Comparison of ENCODE assay signal across 22 cellular contexts in the genomic region with DNA sequence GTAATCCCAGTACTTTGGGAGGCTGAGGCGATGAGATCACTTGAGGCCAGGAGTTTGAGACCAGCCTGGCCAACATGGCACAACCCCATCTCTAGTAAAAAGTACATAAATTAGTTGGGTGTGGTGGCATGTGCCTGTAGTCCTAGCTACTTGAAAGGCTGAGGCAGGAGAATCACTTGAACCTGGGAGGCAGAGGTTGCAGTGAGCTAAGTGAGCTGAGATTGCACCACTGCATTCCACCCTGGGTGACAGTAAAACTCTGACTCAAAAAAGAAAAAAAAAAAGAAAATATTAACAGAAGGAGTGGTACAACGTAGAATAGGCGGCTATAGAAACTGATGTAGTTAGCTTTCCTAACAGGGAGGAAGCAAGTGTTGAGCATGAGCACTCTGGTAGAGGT. TPM values are rescaled to one million over a fixed set of nuclear protein-coding genes. Genes with fewer than 3 reads are reported as not detected.
A peak's percentile ranks its signal among the peaks of the same experiment; 100 is the strongest.
DNase-seq lines count a peak whose midpoint lies in the region; ATAC-seq, FAIRE-seq and TF ChIP-seq lines count a peak whose summit lies in the region.
"Had no signal": no experiment of that assay in that cellular context is flagged by ENCODE, and none has a peak within 500 bp of the region (broad histone marks: within the 10 kb centered on the region; RNA-seq: fewer than 3 reads in every experiment).

No MANE protein-coding gene starts in this region.

- no peak overlapping the region for H2AFZ ChIP-seq in fibroblast of lung (ENCODE audit: low read length)

- no peaks in the 10 kb centered on the region for H3K27me3 ChIP-seq in BJ (ENCODE audit: control insufficient read depth, insufficient read depth, low read length)
- no peaks in the 10 kb centered on the region for H3K27me3 ChIP-seq in fibroblast of lung (ENCODE audit: control insufficient read depth, insufficient read depth, low read length)
- no peaks in the 10 kb centered on the region for H3K27me3 ChIP-seq in lung (ENCODE audit: control insufficient read depth, insufficient read depth)
- H3K27me3 ChIP-seq: body of pancreas, gastrocnemius medialis, pancreas, right lobe of liver, testis had no signal

- no peak overlapping the region for H3K27ac ChIP-seq in fibroblast of lung (ENCODE audit: insufficient read depth, low read length)
- H3K27ac ChIP-seq in lung (ENCODE audit: low read depth in 1 of 2, low read length in 1 of 2): no peak overlapping the region
- H3K27ac ChIP-seq: body of pancreas, coronary artery, gastrocnemius medialis, pancreas, right lobe of liver, testis had no signal

- H3K4me3 ChIP-seq in BJ (ENCODE audit: low read depth, low read length) (no peak overlapping the region), fibroblast of lung (replicated peaks in 1 of 4; ENCODE audit: control extremely low read depth in 1 of 4, insufficient read depth in 1 of 4, low read depth in 3 of 4, low read length in 4 of 4) (no peak overlapping the region), lung (no peak overlapping the region)
- H3K4me3 ChIP-seq: body of pancreas, coronary artery, gastrocnemius medialis, pancreas, right lobe of liver, testis had no signal

- FAIRE-seq in D721Med (lab: Jason Lieb, UNC): no peak

- no peaks in the 10 kb centered on the region for H4K20me1 ChIP-seq in fibroblast of lung (ENCODE audit: control insufficient read depth, extremely low read depth, insufficient read depth, low read length)

- CTCF ChIA-PET in BJ (lab: Yijun Ruan, JAX): interaction anchor here (0.6 to 1.2 kb wide), 2 partner anchors 23 to 387 kb away, joined by 3 read pairs; no protein-coding TSS in a partner anchor

- DNase-seq in BJ (ENCODE audit: low read depth) (peak; percentile 39), LHCN-M2 (ENCODE audit: low read depth) (peak; percentile 35), fibroblast of lung (ENCODE audit: low read depth in 2 of 2) (peak; percentile 40 to 67), lung (ENCODE audit: low spot score) (no peak), dermis blood vessel endothelial cell (no peak), D721Med (ENCODE audit: insufficient read length, low spot score) (no peak), sciatic nerve (ENCODE audit: low spot score) (no peak)
- DNase-seq: activated CD4-positive, CD25-positive, alpha-beta regulatory T cell treated with anti-CD3 and anti-CD28 coated beads, Interleukin-2, amount 50 U/mL, for 72 hours; body of pancreas; CD4-positive, alpha-beta T cell; gastrocnemius medialis; H9; natural killer cell; NCI-H1436; NCI-H526 treated with DMSO at 0.1 percent for 48 hours; pancreas; right lobe of liver; testis had no signal

- no peaks in the 10 kb centered on the region for H3K36me3 ChIP-seq in BJ (ENCODE audit: control insufficient read depth, insufficient read depth, low read length)
- no peaks in the 10 kb centered on the region for H3K36me3 ChIP-seq in fibroblast of lung (ENCODE audit: control insufficient read depth, insufficient read depth, low read length)
- no peaks in the 10 kb centered on the region for H3K36me3 ChIP-seq in lung (ENCODE audit: control insufficient read depth in 2 of 2, insufficient read depth in 2 of 2, low read length in 2 of 2)
- H3K36me3 ChIP-seq: gastrocnemius medialis, pancreas, right lobe of liver had no signal

- H3K4me2 ChIP-seq in fibroblast of lung (ENCODE audit: extremely low read depth, insufficient read depth, low read length): no peak overlapping the region

- H3K9ac ChIP-seq in fibroblast of lung (ENCODE audit: insufficient read depth, low read length): no peak overlapping the region

- no peaks in the 10 kb centered on the region for H3K9me3 ChIP-seq in fibroblast of lung (ENCODE audit: control insufficient read depth, insufficient read depth, low read depth, low read length)
- H3K9me3 ChIP-seq in lung (ENCODE audit: control insufficient read depth in 2 of 2, insufficient read depth in 1 of 2, low read length in 1 of 2): no peaks in the 10 kb centered on the region
- H3K9me3 ChIP-seq: body of pancreas, gastrocnemius medialis, pancreas, right lobe of liver, testis had no signal

- no peak for TF ChIP-seq CTCF in BJ (IDR thresholded peaks at IDR 0.05; ENCODE audit: insufficient read depth, low read depth, low read length)
- TF ChIP-seq CTCF in fibroblast of lung (conservative IDR thresholded peaks at IDR 0.05 in 1 of 2, IDR thresholded peaks at IDR 0.05 in 1 of 2; ENCODE audit: low read depth in 1 of 2, low read length in 2 of 2): no peak
- TF ChIP-seq CTCF in lung (IDR thresholded peaks at IDR 0.05; ENCODE audit: control extremely low read depth, extremely low read depth): no peak
- no peak for TF ChIP-seq CTCF in D721Med (IDR thresholded peaks at IDR 0.05; ENCODE audit: insufficient read depth, missing control alignments)

- H3K79me2 ChIP-seq in fibroblast of lung (ENCODE audit: control insufficient read depth, insufficient read depth, low read length): peaks cover 25% of the 10 kb centered on the region

- H3K4me1 ChIP-seq in fibroblast of lung (ENCODE audit: control insufficient read depth, extremely low read depth, insufficient read depth, low read length) (peaks cover 8% of the 10 kb centered on the region), lung (ENCODE audit: control insufficient read depth in 2 of 2, insufficient read depth in 2 of 2, low read length in 2 of 2) (peaks cover 0 to 2% of the 10 kb centered on the region in 2 donors)
- H3K4me1 ChIP-seq: body of pancreas, gastrocnemius medialis, pancreas, right lobe of liver, testis had no signal

- WGBS in lung, 2 donors: 76 to 92% methylated on average over 3 of the region's 3 CpGs

- POLR2A ChIA-PET in BJ (lab: Charles Lee): interaction anchor here (0.7 kb wide), 1 partner anchor 1271 kb away, joined by 6 read pairs; no protein-coding TSS in a partner anchor

- intact Hi-C loops in sciatic nerve (cut with DNase I): no loop called here

- ATAC-seq in lung (ENCODE audit: insufficient read depth, low FRiP score) (peak; percentile 53), HG03095 (IDR thresholded peaks at IDR 0.05; ENCODE audit: unreplicated experiment) (no peak), sciatic nerve (no peak)
- ATAC-seq: activated naive CD4-positive, alpha-beta T cell treated with anti-CD3 and anti-CD28 coated beads, Interleukin-2, amount 50 U/mL, for 72 hours; body of pancreas; gastrocnemius medialis; natural killer cell; pancreas; right lobe of liver; stimulated activated effector memory CD8-positive, alpha-beta T cell treated with anti-CD3 and anti-CD28 coated beads, Interleukin-12 subunit alpha, Interleukin-12 subunit beta, amount 100 ng/mL, for 72 hours had no signal

RNA-seq across cellular contexts. Expression of a gene that starts 59.9 kb away (rescaled TPM):
- polyA plus RNA-seq in BJ (2011; rRNA removed) (27.9 and 31.7 TPM in 2 replicates), fibroblast of lung (49.0 and 51.8 TPM in 2 replicates), lung (10 to 100 TPM in 1 of 2 donors, 1 to 10 TPM in 1; 8.6 to 12.7 TPM)
- 20.9 and 26.8 TPM in 2 replicates for polyA minus RNA-seq in BJ (2011; rRNA and poly(A)+ RNA removed)
- total RNA-seq in LHCN-M2 (2014; rRNA removed) (38.1 and 44.4 TPM in 2 replicates), fibroblast of lung (22.1 and 35.8 TPM in 2 replicates), lung (10 to 100 TPM; 40.1 to 60.4 TPM), dermis blood vessel endothelial cell (10.2 and 12.3 TPM in 2 replicates), sciatic nerve (39.1 TPM)
- polyA plus RNA-seq in LHCN-M2 (2012): 22.1 TPM
- polyA plus RNA-seq in fibroblast of lung (2012): 26.0 and 28.4 TPM in 2 replicates
- polyA minus RNA-seq in fibroblast of lung (ENCODE audit: low replicate concordance): 11.9 and 19.7 TPM in 2 replicates

Comparison
In these comparisons a context has a peak if more than half of its experiments do, and no peak if none do; other contexts are left out.
1. DNase-seq: peak in BJ (single experiment), LHCN-M2 (single experiment) and fibroblast of lung (2 of 2); none in lung (single experiment), dermis blood vessel endothelial cell (single experiment), D721Med (single experiment) and sciatic nerve (single experiment).